In the genomic region with DNA sequence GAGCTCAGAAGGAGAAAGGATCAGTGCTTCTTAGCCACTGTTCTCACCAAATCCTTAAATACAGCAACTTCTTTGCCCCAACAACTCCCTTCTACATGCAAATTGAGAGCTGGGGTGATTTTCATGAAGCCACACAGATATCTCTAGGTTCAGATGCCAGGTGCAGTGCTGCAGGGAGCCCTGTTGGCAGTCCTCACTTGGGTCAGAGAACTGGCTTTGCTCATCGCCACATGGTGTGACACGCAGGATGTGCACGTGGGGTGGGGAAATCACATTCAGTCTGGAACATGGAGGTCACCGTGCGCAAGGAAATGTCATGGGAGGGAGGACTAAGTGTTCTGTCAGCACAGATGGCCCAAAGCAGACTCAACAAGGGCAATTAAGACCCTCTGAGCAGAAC, we compare ENCODE assay signal across 18 cellular contexts.
DNase-seq lines count a peak whose midpoint lies in the region; ATAC-seq and TF ChIP-seq lines count a peak whose summit lies in the region.
"Had no signal": no experiment of that assay in that cellular context is flagged by ENCODE, and none has a peak within 500 bp of the region (broad histone marks: within the 10 kb centered on the region; RNA-seq: fewer than 3 reads in every experiment).

No MANE protein-coding gene starts in this region.

- no peaks in the 10 kb centered on the region for H3K79me1 ChIP-seq in mesendoderm (ENCODE audit: low read length)

- TF ChIP-seq CTCF in brain (conservative IDR thresholded peaks at IDR 0.05) (no peak), Caco-2 (IDR thresholded peaks at IDR 0.05; ENCODE audit: insufficient read depth in 1 of 2, low read depth in 1 of 2, low read length in 1 of 2, severe bottlenecking in 1 of 2, unreplicated experiment in 1 of 2) (no peak)

- peak overlapping the region; percentile 81 for H2AK5ac ChIP-seq in mesendoderm (ENCODE audit: low read length)

- intact Hi-C loops in Caco-2 (cut with micrococcal nuclease; ENCODE audit: unreplicated experiment) = no loop called here

- peaks cover 2% of the 10 kb centered on the region for H3K27me3 Mint-ChIP-seq in brain
- H3K27me3 Mint-ChIP-seq in T-helper 17 cell = peaks cover 76% of the 10 kb centered on the region
- no peaks in the 10 kb centered on the region for H3K27me3 Mint-ChIP-seq in Caco-2 (ENCODE audit: insufficient read depth, unreplicated experiment)

- no peak overlapping the region for H3K4ac ChIP-seq in mesendoderm (ENCODE audit: low read depth, low read length)

- BruUV-seq in Caco-2 (replicated peaks; lab: Mats Ljungman, UMichigan) = no TSS peak

- WGBS in mesendoderm (ENCODE audit: extremely low coverage, insufficient coverage, low lambda C conversion rate) = no CpG with 5 or more reads among the region's 5 CpGs

- H3K9me3 ChIP-seq in T-helper 17 cell (ENCODE audit: control insufficient read depth, low read length, poor library complexity, severe bottlenecking) = no peaks in the 10 kb centered on the region
- H3K9me3 ChIP-seq in Caco-2 = no peaks in the 10 kb centered on the region
- H3K9me3 ChIP-seq: body of pancreas, MG63, psoas muscle had no signal

- no peaks in the 10 kb centered on the region for H3K36me3 Mint-ChIP-seq in brain
- peaks cover 4% of the 10 kb centered on the region for H3K36me3 Mint-ChIP-seq in T-helper 17 cell (ENCODE audit: low read depth)
- peaks cover 9% of the 10 kb centered on the region for H3K36me3 Mint-ChIP-seq in Caco-2 (ENCODE audit: insufficient read depth, unreplicated experiment)

- H3K79me2 ChIP-seq in mesendoderm (ENCODE audit: control insufficient read depth, insufficient read depth, low read length) = no peaks in the 10 kb centered on the region

- H3K4me3 Mint-ChIP-seq in brain (no peak overlapping the region), T-helper 17 cell (no peak overlapping the region), Caco-2 (ENCODE audit: unreplicated experiment) (no peak overlapping the region)
- H3K4me3 Mint-ChIP-seq: T-helper 1 cell treated with Interleukin-12 subunit alpha and Interleukin-12 subunit beta and Interleukin-4 antibody, amounts not matched to agents 30 μg/mL and 1 μg/mL, for 36 hours had no signal

- CTCF ChIA-PET in Caco-2 (lab: Charles Lee) = no interaction called here

- H3K4me1 ChIP-seq in mesendoderm (ENCODE audit: control insufficient read depth, low read depth, low read length) (peaks cover 23% of the 10 kb centered on the region), Caco-2 (no peaks in the 10 kb centered on the region)
- H3K4me1 ChIP-seq: body of pancreas, psoas muscle had no signal

- no peak overlapping the region for H3K23ac ChIP-seq in mesendoderm (ENCODE audit: low read length)

- H3K9me3 Mint-ChIP-seq in brain = no peaks in the 10 kb centered on the region
- no peaks in the 10 kb centered on the region for H3K9me3 Mint-ChIP-seq in Caco-2 (ENCODE audit: unreplicated experiment)
- H3K9me3 Mint-ChIP-seq: T-helper 1 cell treated with Interleukin-12 subunit alpha and Interleukin-12 subunit beta and Interleukin-4 antibody, amounts not matched to agents 30 μg/mL and 1 μg/mL, for 36 hours had no signal

- POLR2A ChIA-PET in Caco-2 (lab: Charles Lee) = interaction anchor here (0.6 kb wide), 1 partner anchor 184 kb away, joined by 9 read pairs; a partner anchor contains a TSS

- H2BK5ac ChIP-seq in mesendoderm (ENCODE audit: low read length) = no peak overlapping the region

- no peaks in the 10 kb centered on the region for H3K36me3 ChIP-seq in mesendoderm (ENCODE audit: control insufficient read depth, insufficient read depth, low read length)
- H3K36me3 ChIP-seq in Caco-2 (ENCODE audit: control insufficient read depth, insufficient read depth, low read length) = no peaks in the 10 kb centered on the region
- H3K36me3 ChIP-seq: MG63 had no signal

- H3K9ac ChIP-seq in mesendoderm (ENCODE audit: low read length) = no peak overlapping the region

- DNase-seq in mesendoderm (no peak), T-helper 17 cell (no peak), Caco-2 (no peak), LoVo (ENCODE audit: low spot score) (no peak)
- DNase-seq: body of pancreas, GOT3, kidney glomerular epithelial cell, NCI-H1930, NCI-H510A treated with DMSO at 0.1 percent for 48 hours, psoas muscle had no signal

- H3K18ac ChIP-seq in mesendoderm (ENCODE audit: low read length) = no peak overlapping the region

- no peak overlapping the region for H2BK120ac ChIP-seq in mesendoderm (ENCODE audit: low read depth, low read length)

- H3K4me3 ChIP-seq in mesendoderm (ENCODE audit: low read length) (no peak overlapping the region), Caco-2 (ENCODE audit: low read depth, low read length) (no peak overlapping the region)
- H3K4me3 ChIP-seq: body of pancreas, MG63, psoas muscle had no signal

- H4K8ac ChIP-seq in mesendoderm (ENCODE audit: low read depth, low read length) = no peak overlapping the region

- ATAC-seq in GM18498 (IDR thresholded peaks at IDR 0.05; ENCODE audit: unreplicated experiment) (peak; percentile 47), HG02798 (IDR thresholded peaks at IDR 0.05; ENCODE audit: poor library complexity, unreplicated experiment) (peak; percentile 70), T-helper 17 cell (no peak), HG03175 (IDR thresholded peaks at IDR 0.05; ENCODE audit: unreplicated experiment) (no peak)
- ATAC-seq: activated CD4-positive, CD25-positive, alpha-beta regulatory T cell treated with anti-CD3 and anti-CD28 coated beads, Interleukin-2, amount 50 U/mL, for 24 hours; body of pancreas; psoas muscle had no signal

- no peak overlapping the region for H4K5ac ChIP-seq in mesendoderm (ENCODE audit: low read length)

- peak overlapping the region in 3 of 5 experiments; percentile 56 to 81 (median 64) for H3K27ac Mint-ChIP-seq in brain
- H3K27ac Mint-ChIP-seq in T-helper 17 cell = no peak overlapping the region
- no peak overlapping the region for H3K27ac Mint-ChIP-seq in Caco-2 (ENCODE audit: unreplicated experiment)
- H3K27ac Mint-ChIP-seq: T-helper 1 cell treated with Interleukin-12 subunit alpha and Interleukin-12 subunit beta and Interleukin-4 antibody, amounts not matched to agents 30 μg/mL and 1 μg/mL, for 36 hours had no signal

- peaks cover 61% of the 10 kb centered on the region for H3K4me1 Mint-ChIP-seq in brain
- no peaks in the 10 kb centered on the region for H3K4me1 Mint-ChIP-seq in T-helper 17 cell
- peaks cover 10% of the 10 kb centered on the region for H3K4me1 Mint-ChIP-seq in Caco-2 (ENCODE audit: low read depth, unreplicated experiment)

- no peak overlapping the region for H3K27ac ChIP-seq in mesendoderm (ENCODE audit: low read depth, low read length)
- H3K27ac ChIP-seq: body of pancreas, psoas muscle, RWPE1 had no signal

- no peak overlapping the region for H2BK15ac ChIP-seq in mesendoderm (replicated peaks; ENCODE audit: low read depth)

- H3K27me3 ChIP-seq in mesendoderm (ENCODE audit: insufficient read depth, low read length, poor library complexity) = no peaks in the 10 kb centered on the region
- H3K27me3 ChIP-seq in Caco-2 (replicated peaks; ENCODE audit: control insufficient read depth, insufficient read depth, low read length) = no peaks in the 10 kb centered on the region
- H3K27me3 ChIP-seq: body of pancreas, MG63 had no signal

- no peak overlapping the region for H3K4me2 ChIP-seq in mesendoderm (ENCODE audit: low read length)

- H3K56ac ChIP-seq in mesendoderm (ENCODE audit: low read length) = no peak overlapping the region

Comparison
In these comparisons a context has a peak if more than half of its experiments do, and no peak if none do; other contexts are left out.
1. ATAC-seq: peak in GM18498 (single experiment) and HG02798 (single experiment); none in T-helper 17 cell (single experiment) and HG03175 (single experiment).
2. H3K27ac Mint-ChIP-seq: peak in brain (3 of 5); none in T-helper 17 cell (single experiment) and Caco-2 (single experiment).